Comparison of ENCODE assay signal across 1 cellular context in genomic region chr18:26686532-26686931, GRCh38.
TF ChIP-seq lines count a peak whose summit lies in the region.

No MANE protein-coding gene starts in this region.

TF ChIP-seq in GM23338, 12 proteins besides CTCF, POLR2A, EP300 and RAD21 (continued from another document):
- no peak for TF ChIP-seq ZNF462 (CRISPR knock-in tag; IDR thresholded peaks at IDR 0.05)
- TF ChIP-seq EZH2phosphoT487 (IDR thresholded peaks at IDR 0.05; ENCODE audit: unreplicated experiment) = no peak
- TF ChIP-seq JUNB (IDR thresholded peaks at IDR 0.05; ENCODE audit: unreplicated experiment) = no peak
- TF ChIP-seq NANOG (IDR thresholded peaks at IDR 0.05; ENCODE audit: borderline replicate concordance) = no peak
- TF ChIP-seq ZNF114 (CRISPR knock-in tag; IDR thresholded peaks at IDR 0.05) = no peak
TF ChIP-seq in GM23338: peak in this region for 0.
